ENCODE assay signal across 18 cellular contexts in the genomic region with DNA sequence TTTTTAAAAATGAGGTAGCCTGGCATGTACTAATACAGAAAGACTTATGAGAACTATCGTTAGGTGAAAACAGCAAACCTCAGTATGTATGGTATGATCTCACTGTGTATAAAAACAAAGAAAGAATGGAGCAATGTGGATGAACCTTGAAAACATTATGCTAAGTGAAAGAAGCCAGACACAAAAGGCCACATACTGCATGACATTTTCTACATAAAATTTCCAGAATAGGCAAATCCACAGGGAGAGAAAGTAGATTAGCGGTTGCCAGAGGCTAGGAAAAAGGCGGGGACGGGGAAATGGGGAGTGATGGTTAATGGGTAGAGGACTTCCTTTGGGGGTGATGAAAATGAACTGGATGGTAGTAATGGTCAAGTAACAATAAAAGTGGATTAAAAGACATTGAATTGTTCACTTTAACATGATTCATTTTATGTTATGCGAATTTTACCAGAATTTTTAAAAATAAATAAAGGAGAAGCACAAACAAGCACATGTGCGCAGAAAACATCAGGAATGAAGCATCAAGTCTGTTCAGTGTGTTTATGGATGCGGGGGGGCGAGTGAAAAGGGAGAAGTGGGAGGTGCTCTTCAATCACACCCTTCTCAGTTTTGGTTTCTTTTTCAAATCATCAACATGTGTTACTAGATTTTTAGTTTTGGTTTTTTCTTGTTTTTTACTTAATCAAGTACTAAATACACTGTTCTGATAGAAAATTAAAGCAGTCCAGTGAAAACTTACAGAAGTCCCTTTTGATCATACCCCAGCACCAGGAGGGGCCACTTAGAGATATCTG. TPM values are rescaled to one million over a fixed set of nuclear protein-coding genes. Genes with fewer than 3 reads are reported as not detected.
DNase-seq lines count a peak whose midpoint lies in the region; ATAC-seq and TF ChIP-seq lines count a peak whose summit lies in the region.
"Had no signal": no experiment of that assay in that cellular context is flagged by ENCODE, and none has a peak within 500 bp of the region (broad histone marks: within the 10 kb centered on the region; RNA-seq: fewer than 3 reads in every experiment).

No MANE protein-coding gene starts in this region.

- H3K27me3 Mint-ChIP-seq in endodermal cell (ENCODE audit: insufficient read depth) = no peaks in the 10 kb centered on the region

- no peak overlapping the region for H3K27ac Mint-ChIP-seq in endodermal cell
- H3K27ac Mint-ChIP-seq: activated CD8-positive, alpha-beta T cell treated with anti-CD3 and anti-CD28 coated beads, Interleukin-2, amount 10 ng/mL, durations not matched to agents 7 days and 5 days; activated T-helper 2 cell treated with anti-CD3 and anti-CD28 coated beads, Interferon-gamma antibody, Interleukin-2, Interleukin-4, amounts not matched to agents 10 μg/mL and 5 μg/mL and 100 μg/mL, durations not matched to agents 14 hours and 24 hours and 36 hours had no signal

- H3K4me1 ChIP-seq in endodermal cell (ENCODE audit: control insufficient read depth, insufficient read depth, low read length) = peaks cover 21% of the 10 kb centered on the region
- H3K4me1 ChIP-seq in rectal smooth muscle tissue (ENCODE audit: control insufficient read depth, insufficient read depth, low read length) = peaks cover 20% of the 10 kb centered on the region
- no peaks in the 10 kb centered on the region for H3K4me1 ChIP-seq in breast epithelium

- H3K36me3 ChIP-seq in endodermal cell (ENCODE audit: control insufficient read depth, insufficient read depth, low read length) (peaks cover 86% of the 10 kb centered on the region), rectal smooth muscle tissue (ENCODE audit: control insufficient read depth, insufficient read depth, low read length) (no peaks in the 10 kb centered on the region), breast epithelium (no peaks in the 10 kb centered on the region)
- H3K36me3 ChIP-seq: adrenal gland had no signal

- H3K36me3 Mint-ChIP-seq in endodermal cell (ENCODE audit: low read depth) = peaks cover 86% of the 10 kb centered on the region

- no peak for ATAC-seq in GM21825 (IDR thresholded peaks at IDR 0.05; ENCODE audit: unreplicated experiment)
- ATAC-seq: activated CD8-positive, alpha-beta T cell treated with anti-CD3 and anti-CD28 coated beads, Interleukin-2, amount 10 ng/mL, durations not matched to agents 7 days and 5 days; PC-3 had no signal

- H3K9me3 Mint-ChIP-seq in endodermal cell = peaks cover 48% of the 10 kb centered on the region

- TF ChIP-seq POLR2A in breast epithelium (IDR thresholded peaks at IDR 0.05) = no peak

- no peak overlapping the region for H3K27ac ChIP-seq in endodermal cell (ENCODE audit: low read depth, low read length)
- peak overlapping the region; percentile 43 for H3K27ac ChIP-seq in rectal smooth muscle tissue (ENCODE audit: low read depth, low read length)
- H3K27ac ChIP-seq in breast epithelium = peak overlapping the region in 1 of 2 donors; percentile 25
- H3K27ac ChIP-seq: adrenal gland had no signal

- peaks cover 53% of the 10 kb centered on the region for H3K9me3 ChIP-seq in endodermal cell (ENCODE audit: control insufficient read depth, low read length)
- H3K9me3 ChIP-seq in breast epithelium = peaks cover 15 to 41% of the 10 kb centered on the region in 2 donors

- H3K27me3 ChIP-seq in endodermal cell (ENCODE audit: control insufficient read depth, insufficient read depth, low read length, poor library complexity, severe bottlenecking) = no peaks in the 10 kb centered on the region
- no peaks in the 10 kb centered on the region for H3K27me3 ChIP-seq in rectal smooth muscle tissue (ENCODE audit: control insufficient read depth, insufficient read depth, low read length)
- H3K27me3 ChIP-seq in breast epithelium = no peaks in the 10 kb centered on the region
- H3K27me3 ChIP-seq: adrenal gland had no signal

- peaks cover 41% of the 10 kb centered on the region for H3K4me1 Mint-ChIP-seq in endodermal cell

- WGBS in endodermal cell (ENCODE audit: insufficient coverage in 1 of 2, insufficient read length in 1 of 2), 2 experiments = 94 to 98% methylated on average over 7 to 8 of the region's 8 CpGs

- intact Hi-C loops in breast epithelium (cut with DNase I; ENCODE audit: low total_unique reads) = no loop called here

- DNase-seq in EL (peak; percentile 56), NAMALWA (ENCODE audit: low spot score) (peak; percentile 9), endodermal cell (peak; percentile 22), GDM1 (lab: John Stamatoyannopoulos, UW) (no peak), NCI-H2171 (lab: John Stamatoyannopoulos, UW) (no peak), breast epithelium (ENCODE audit: low spot score in 2 of 2) (no peak)
- DNase-seq: activated CD8-positive, alpha-beta T cell treated with anti-CD3 and anti-CD28 coated beads, Interleukin-2, amount 10 ng/mL, durations not matched to agents 7 days and 5 days; adrenal gland; DMS 273 treated with DMSO at 0.1 percent for 48 hours; Kasumi-1; NCI-H187; NCI-H510A treated with DMSO at 0.1 percent for 48 hours; occipital lobe; PC-3 had no signal

- H3K9ac ChIP-seq in endodermal cell (ENCODE audit: extremely low read depth, low read length, poor library complexity, severe bottlenecking) (no peak overlapping the region), rectal smooth muscle tissue (ENCODE audit: low read length) (no peak overlapping the region)

- TF ChIP-seq CTCF in endodermal cell (conservative IDR thresholded peaks at IDR 0.05) = no peak
- TF ChIP-seq CTCF in breast epithelium (IDR thresholded peaks at IDR 0.05) = no peak

- H3K4me3 ChIP-seq in endodermal cell (ENCODE audit: low read length) = no peak overlapping the region
- H3K4me3 ChIP-seq in rectal smooth muscle tissue (ENCODE audit: low read length) = no peak overlapping the region
- H3K4me3 ChIP-seq in breast epithelium = no peak overlapping the region
- H3K4me3 ChIP-seq: adrenal gland had no signal

- no peak overlapping the region for H3K4me3 Mint-ChIP-seq in endodermal cell
- H3K4me3 Mint-ChIP-seq: activated CD8-positive, alpha-beta T cell treated with anti-CD3 and anti-CD28 coated beads, Interleukin-2, amount 10 ng/mL, durations not matched to agents 7 days and 5 days; central memory CD8-positive, alpha-beta T cell had no signal

RNA-seq across cellular contexts. Expression of gene ROR2, which starts 16.3 kb away (rescaled TPM):
- 100 to 1,000 TPM; 104 to 160 TPM for total RNA-seq in endodermal cell
- 39.8 TPM for polyA plus RNA-seq in endodermal cell (2013, experiment 1 of 2)
- polyA plus RNA-seq in endodermal cell (2013, experiment 2 of 2) = 40.9 TPM
- 10 to 100 TPM in 2 of 3 donors, 1 to 10 TPM in 1; 2.1 to 25.6 (median 10.2) TPM for total RNA-seq in breast epithelium
- total RNA-seq: activated T-helper 2 cell treated with anti-CD3 and anti-CD28 coated beads, Interferon-gamma antibody, Interleukin-2, Interleukin-4, amounts not matched to agents 10 μg/mL and 5 μg/mL and 100 μg/mL, durations not matched to agents 14 hours and 24 hours and 36 hours; PC-3 had no signal

Comparison
In these comparisons a context has a peak if more than half of its experiments do, and no peak if none do; other contexts are left out.
1. DNase-seq: peak in EL (single experiment), NAMALWA (single experiment) and endodermal cell (single experiment); none in GDM1 (single experiment), NCI-H2171 (single experiment) and breast epithelium (0 of 2).